8 cellular contexts compared by ENCODE assay signal in genomic region chr11:64776425-64776824, GRCh38. TPM values are rescaled to one million over a fixed set of nuclear protein-coding genes. Genes with fewer than 3 reads are reported as not detected.
DNase-seq lines count a peak whose midpoint lies in the region; ATAC-seq, FAIRE-seq and TF ChIP-seq lines count a peak whose summit lies in the region.

No MANE protein-coding gene starts in this region.

- no peak overlapping the region for H3K4ac ChIP-seq in neuronal stem cell (ENCODE audit: low read length)

- H2AFZ ChIP-seq in SU-DHL-6 (ENCODE audit: low read depth, low read length, severe bottlenecking) (no peak overlapping the region), fibroblast of lung (ENCODE audit: low read length) (no peak overlapping the region), neuronal stem cell (ENCODE audit: low read length) (no peak overlapping the region)

- no peak overlapping the region for H3K18ac ChIP-seq in neuronal stem cell (ENCODE audit: low read length)

- H4K91ac ChIP-seq in neuronal stem cell (ENCODE audit: low read depth, low read length, poor library complexity), result no peak overlapping the region

- peaks cover 61% of the 10 kb centered on the region for H3K79me2 ChIP-seq in SU-DHL-6 (ENCODE audit: insufficient read depth, low read length)
- peaks cover 56% of the 10 kb centered on the region for H3K79me2 ChIP-seq in fibroblast of lung (ENCODE audit: control insufficient read depth, insufficient read depth, low read length)

- H3F3A ChIP-seq in SU-DHL-6 (ENCODE audit: insufficient read depth), result peaks cover 52% of the 10 kb centered on the region

- H3K27me3 ChIP-seq in SU-DHL-6 (ENCODE audit: low read length), result no peaks in the 10 kb centered on the region
- no peaks in the 10 kb centered on the region for H3K27me3 ChIP-seq in fibroblast of lung (ENCODE audit: control insufficient read depth, insufficient read depth, low read length)
- H3K27me3 ChIP-seq in sigmoid colon, result no peaks in the 10 kb centered on the region
- no peaks in the 10 kb centered on the region for H3K27me3 ChIP-seq in neuronal stem cell (ENCODE audit: control insufficient read depth in 3 of 3, insufficient read depth in 3 of 3, low read depth in 1 of 3, low read length in 3 of 3)

- H4K8ac ChIP-seq in neuronal stem cell (ENCODE audit: low read depth, low read length), result no peak overlapping the region

- no peak for TF ChIP-seq CTCF in SU-DHL-6 (IDR thresholded peaks at IDR 0.05; ENCODE audit: insufficient read depth, low read length, poor library complexity, severe bottlenecking)
- TF ChIP-seq CTCF in fibroblast of lung (conservative IDR thresholded peaks at IDR 0.05 in 1 of 2, IDR thresholded peaks at IDR 0.05 in 1 of 2; ENCODE audit: low read depth in 1 of 2, low read length in 2 of 2), result no peak
- TF ChIP-seq CTCF in sigmoid colon (IDR thresholded peaks at IDR 0.05), result no peak
- TF ChIP-seq CTCF in GM13977 (IDR thresholded peaks at IDR 0.05; ENCODE audit: extremely low read depth, insufficient read depth, missing control alignments), result no peak

- no peak for FAIRE-seq in GM12892 (lab: Jason Lieb, UNC)

- H3K36me3 ChIP-seq in SU-DHL-6 (ENCODE audit: low read length), result peaks cover 57% of the 10 kb centered on the region
- peaks cover 18% of the 10 kb centered on the region for H3K36me3 ChIP-seq in fibroblast of lung (ENCODE audit: control insufficient read depth, insufficient read depth, low read length)
- H3K36me3 ChIP-seq in sigmoid colon, result peaks cover 30 to 52% (median 42%) of the 10 kb centered on the region in 4 donors
- peaks cover 41 to 76% of the 10 kb centered on the region in 2 donors for H3K36me3 ChIP-seq in neuronal stem cell (replicated peaks in 1 of 2; ENCODE audit: control insufficient read depth in 2 of 2, insufficient read depth in 2 of 2, low read length in 2 of 2)

- no peak overlapping the region for H3K14ac ChIP-seq in neuronal stem cell (ENCODE audit: low read length)

- H2BK15ac ChIP-seq in neuronal stem cell (ENCODE audit: low read length), result no peak overlapping the region

- H3K9ac ChIP-seq in SU-DHL-6 (ENCODE audit: low read length), result peak overlapping the region; percentile 89; the same call in 1 of the 2 replicates
- no peak overlapping the region for H3K9ac ChIP-seq in fibroblast of lung (ENCODE audit: insufficient read depth, low read length)
- H3K9ac ChIP-seq in neuronal stem cell (ENCODE audit: low read depth, low read length, poor library complexity), result no peak overlapping the region

- H3K4me2 ChIP-seq in SU-DHL-6 (ENCODE audit: low read depth, low read length, poor library complexity, severe bottlenecking), result peak overlapping the region; percentile 90
- peak overlapping the region; percentile 94 for H3K4me2 ChIP-seq in fibroblast of lung (ENCODE audit: extremely low read depth, insufficient read depth, low read length)
- no peak overlapping the region for H3K4me2 ChIP-seq in neuronal stem cell (ENCODE audit: insufficient read depth, low read length, poor library complexity, severe bottlenecking)

- DNase-seq in GM12892 (ENCODE audit: insufficient read length) (no peak), fibroblast of lung (ENCODE audit: low read depth in 2 of 2) (no peak), sigmoid colon (no peak), hippocampal formation (lab: John Stamatoyannopoulos, UW) (no peak), neuronal stem cell (ENCODE audit: low spot score) (no peak), GM13977 (ENCODE audit: low spot score) (no peak)

- no peak overlapping the region for H2BK12ac ChIP-seq in neuronal stem cell (ENCODE audit: low read length)

- no peak for ATAC-seq in HG03045 (IDR thresholded peaks at IDR 0.05; ENCODE audit: unreplicated experiment)

- H2BK120ac ChIP-seq in neuronal stem cell (ENCODE audit: low read depth, low read length), result no peak overlapping the region

- no peak overlapping the region for H2AK5ac ChIP-seq in neuronal stem cell (ENCODE audit: low read depth, low read length)

- no peak overlapping the region for H2BK5ac ChIP-seq in neuronal stem cell (ENCODE audit: low read length)

- H3K9me3 ChIP-seq in SU-DHL-6 (ENCODE audit: insufficient read depth, low read length) (no peaks in the 10 kb centered on the region), fibroblast of lung (ENCODE audit: control insufficient read depth, insufficient read depth, low read depth, low read length) (no peaks in the 10 kb centered on the region), sigmoid colon (no peaks in the 10 kb centered on the region), neuronal stem cell (replicated peaks in 1 of 2; ENCODE audit: control insufficient read depth in 2 of 2, insufficient read depth in 1 of 2, low read depth in 1 of 2, low read length in 2 of 2) (no peaks in the 10 kb centered on the region)

- H3K27ac ChIP-seq in SU-DHL-6 (ENCODE audit: low read depth, low read length), result no peak overlapping the region
- H3K27ac ChIP-seq in fibroblast of lung (ENCODE audit: insufficient read depth, low read length), result no peak overlapping the region
- peak overlapping the region in 3 of 4 donors; percentile 99 to 100 (median 100) for H3K27ac ChIP-seq in sigmoid colon
- H3K27ac ChIP-seq in neuronal stem cell (replicated peaks; ENCODE audit: low read length), result no peak overlapping the region

- 0 out of 2 replicates have a peak, but pooled peaks have one; percentile 0 for TF ChIP-seq POLR2A in GM12892 (IDR thresholded peaks at IDR 0.05; ENCODE audit: low read depth, low read length)
- no peak for TF ChIP-seq POLR2A in sigmoid colon (IDR thresholded peaks at IDR 0.05)

- TF ChIP-seq EP300 in sigmoid colon (IDR thresholded peaks at IDR 0.05), result no peak

- H3K79me1 ChIP-seq in neuronal stem cell (ENCODE audit: low read depth, low read length), result peaks cover 5% of the 10 kb centered on the region

- peaks cover 12% of the 10 kb centered on the region for H3K4me1 ChIP-seq in fibroblast of lung (ENCODE audit: control insufficient read depth, extremely low read depth, insufficient read depth, low read length)
- H3K4me1 ChIP-seq in sigmoid colon, result peaks cover 0 to 65% (median 52%) of the 10 kb centered on the region in 4 donors
- peaks cover 5 to 10% of the 10 kb centered on the region in 2 donors for H3K4me1 ChIP-seq in neuronal stem cell (ENCODE audit: control insufficient read depth in 2 of 2, insufficient read depth in 1 of 2, low read depth in 1 of 2, low read length in 2 of 2)

- H3K23ac ChIP-seq in neuronal stem cell (ENCODE audit: low read depth, low read length, poor library complexity), result no peak overlapping the region

- in situ Hi-C loops in GM13977 (cut with MboI; ENCODE audit: low pct_unique_long_range_greater_than_20kb, low sequenced_read_pairs, unreplicated experiment), result no loop called here

- H4K20me1 ChIP-seq in SU-DHL-6 (ENCODE audit: low read depth, low read length) (peaks cover 58% of the 10 kb centered on the region), fibroblast of lung (ENCODE audit: control insufficient read depth, extremely low read depth, insufficient read depth, low read length) (peaks cover 4% of the 10 kb centered on the region)

- intact Hi-C loops in sigmoid colon (cut with DNase I), result no loop called here

- WGBS in sigmoid colon, 2 donors, result 63 to 78% methylated on average over 6 of the region's 6 CpGs
- no CpG with 5 or more reads among the region's 6 CpGs for WGBS in neuronal stem cell (ENCODE audit: extremely low coverage in 2 of 2, insufficient read length in 2 of 2, insufficient replicate concordance in 1 of 2), 2 donors

- H3K9me2 ChIP-seq in SU-DHL-6 (replicated peaks; ENCODE audit: insufficient read depth, low read length), result no peaks in the 10 kb centered on the region

- H3K4me3 ChIP-seq in SU-DHL-6 (ENCODE audit: insufficient read depth, low read length, poor library complexity, severe bottlenecking), result no peak overlapping the region
- peak overlapping the region; percentile 65 to 81 (median 79) for H3K4me3 ChIP-seq in fibroblast of lung (replicated peaks in 1 of 4; ENCODE audit: control extremely low read depth in 1 of 4, insufficient read depth in 1 of 4, low read depth in 3 of 4, low read length in 4 of 4)
- H3K4me3 ChIP-seq in sigmoid colon, result peak overlapping the region in 1 of 4 donors; percentile 98
- H3K4me3 ChIP-seq in neuronal stem cell (ENCODE audit: low read length in 2 of 2), result peak overlapping the region in 1 of 2 donors; percentile 98

RNA-seq across cellular contexts. Expression of gene SF1, which starts 1.9 kb away (rescaled TPM):
- 146 TPM for polyA plus RNA-seq in GM12892 (2012; ENCODE audit: missing spikeins)
- total RNA-seq in fibroblast of lung, result 62.7 and 78.9 TPM in 2 replicates
- polyA plus RNA-seq in fibroblast of lung, result 105 and 133 TPM in 2 replicates
- 147 and 153 TPM in 2 replicates for polyA plus RNA-seq in fibroblast of lung (2012)
- polyA minus RNA-seq in fibroblast of lung (ENCODE audit: low replicate concordance), result 73.2 and 89.6 TPM in 2 replicates
- 100 to 1,000 TPM; 185 to 381 (median 294) TPM for total RNA-seq in sigmoid colon
- 100 to 1,000 TPM in 1 of 3 donors, 10 to 100 TPM in 2; 36.5 to 126 (median 43.2) TPM for polyA plus RNA-seq in sigmoid colon
- polyA plus RNA-seq in neuronal stem cell (2013, experiment 1 of 2), result 214 TPM
- polyA plus RNA-seq in neuronal stem cell (2013, experiment 2 of 2), result 215 TPM

RNA-seq across cellular contexts. Expression of gene PYGM, which starts 16.7 kb away (rescaled TPM):
- 0.70 TPM for polyA plus RNA-seq in GM12892 (2012; ENCODE audit: missing spikeins)
- total RNA-seq in fibroblast of lung, result 0.26 and 0.50 TPM in 2 replicates
- 0.18 and 1.9 TPM in 2 replicates for polyA plus RNA-seq in fibroblast of lung
- 0.22 and 3.1 TPM in 2 replicates for polyA plus RNA-seq in fibroblast of lung (2012)
- polyA minus RNA-seq in fibroblast of lung (ENCODE audit: low replicate concordance), result 0.11 and 4.9 TPM in 2 replicates
- 10 to 100 TPM; 10.5 to 42.1 (median 27.1) TPM for total RNA-seq in sigmoid colon
- 1 to 10 TPM in 2 of 3 donors, under 1 TPM in 1; 0.23 to 2.1 (median 1.8) TPM for polyA plus RNA-seq in sigmoid colon
- 1.3 TPM for polyA plus RNA-seq in neuronal stem cell (2013, experiment 1 of 2)
- polyA plus RNA-seq in neuronal stem cell (2013, experiment 2 of 2), result 1.3 TPM

RNA-seq across cellular contexts. Expression of gene MAP4K2, which starts 26.6 kb away (rescaled TPM):
- 27.8 TPM for polyA plus RNA-seq in GM12892 (2012; ENCODE audit: missing spikeins)
- total RNA-seq in fibroblast of lung, result 4.9 and 9.2 TPM in 2 replicates
- 6.4 and 9.2 TPM in 2 replicates for polyA plus RNA-seq in fibroblast of lung
- polyA plus RNA-seq in fibroblast of lung (2012), result 6.5 and 12.0 TPM in 2 replicates
- polyA minus RNA-seq in fibroblast of lung (ENCODE audit: low replicate concordance), result 34.1 and 53.5 TPM in 2 replicates
- 10 to 100 TPM; 11.5 to 23.5 (median 16.6) TPM for total RNA-seq in sigmoid colon
- polyA plus RNA-seq in sigmoid colon, result 10 to 100 TPM in 2 of 3 donors, 1 to 10 TPM in 1; 9.0 to 19.8 (median 11.1) TPM
- polyA plus RNA-seq in neuronal stem cell (2013, experiment 1 of 2), result 11.1 TPM
- polyA plus RNA-seq in neuronal stem cell (2013, experiment 2 of 2), result 11.6 TPM

RNA-seq across cellular contexts. Expression of gene RASGRP2, which starts 32.5 kb away (rescaled TPM):
- polyA plus RNA-seq in GM12892 (2012; ENCODE audit: missing spikeins), result 2.4 TPM
- 0.26 and 1.2 TPM in 2 replicates for total RNA-seq in fibroblast of lung
- 0.71 and 5.2 TPM in 2 replicates for polyA plus RNA-seq in fibroblast of lung
- polyA plus RNA-seq in fibroblast of lung (2012), result 1.8 and 9.9 TPM in 2 replicates
- 0.22 and 8.6 TPM in 2 replicates for polyA minus RNA-seq in fibroblast of lung (ENCODE audit: low replicate concordance)
- 10 to 100 TPM; 26.7 to 77.0 (median 27.8) TPM for total RNA-seq in sigmoid colon
- 100 to 1,000 TPM in 1 of 3 donors, 1 to 10 TPM in 2; 2.1 to 101 (median 4.8) TPM for polyA plus RNA-seq in sigmoid colon
- polyA plus RNA-seq in neuronal stem cell (2013, experiment 1 of 2), result 1.3 TPM
- 1.4 TPM for polyA plus RNA-seq in neuronal stem cell (2013, experiment 2 of 2)

RNA-seq across cellular contexts. Expression of gene MEN1, which starts 33.9 kb away (rescaled TPM):
- 9.5 TPM for polyA plus RNA-seq in GM12892 (2012; ENCODE audit: missing spikeins)
- total RNA-seq in fibroblast of lung (12.1 and 13.7 TPM in 2 replicates), sigmoid colon (10 to 100 TPM in 1 of 4 donors, 1 to 10 TPM in 3; 6.8 to 12.7 (median 8.8) TPM)
- polyA plus RNA-seq in fibroblast of lung (8.9 and 14.2 TPM in 2 replicates), sigmoid colon (10 to 100 TPM in 2 of 3 donors, 1 to 10 TPM in 1; 9.0 to 26.1 (median 10.9) TPM)
- polyA plus RNA-seq in fibroblast of lung (2012), result 15.3 and 28.8 TPM in 2 replicates
- polyA minus RNA-seq in fibroblast of lung (ENCODE audit: low replicate concordance), result 32.7 and 60.9 TPM in 2 replicates
- polyA plus RNA-seq in neuronal stem cell (2013, experiment 1 of 2), result 59.7 TPM
- polyA plus RNA-seq in neuronal stem cell (2013, experiment 2 of 2), result 59.7 TPM

Comparison
In these comparisons a context has a peak if more than half of its experiments do, and no peak if none do; other contexts are left out.
1. H3K27ac ChIP-seq: peak in sigmoid colon (3 of 4); none in SU-DHL-6 (single experiment), fibroblast of lung (single experiment) and neuronal stem cell (single experiment).